In the genomic region with DNA sequence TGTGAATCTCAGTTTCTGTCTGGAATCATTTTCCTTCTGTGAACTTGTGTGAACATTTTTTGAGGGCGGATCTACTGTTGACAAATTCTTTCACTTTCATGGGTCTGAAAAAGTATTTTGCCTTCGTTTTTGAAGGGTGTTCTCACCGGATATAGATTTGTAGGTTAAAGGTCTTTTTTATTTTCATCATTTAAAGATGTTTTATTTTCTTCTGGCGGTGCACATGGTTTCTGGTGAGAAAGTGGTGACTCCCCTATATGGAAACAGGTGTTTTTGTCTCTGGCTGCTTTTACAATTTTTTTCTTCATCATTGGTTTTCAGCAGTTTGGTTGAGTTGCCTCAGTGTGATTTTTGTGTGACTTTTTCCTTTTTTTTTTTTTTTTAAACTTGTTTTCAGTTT, we compare ENCODE assay signal across 16 cellular contexts.
DNase-seq lines count a peak whose midpoint lies in the region; ATAC-seq and TF ChIP-seq lines count a peak whose summit lies in the region.
"Had no signal": no experiment of that assay in that cellular context is flagged by ENCODE, and none has a peak within 500 bp of the region (broad histone marks: within the 10 kb centered on the region; RNA-seq: fewer than 3 reads in every experiment).

No MANE protein-coding gene starts in this region.

- TF ChIP-seq CTCF in GM10266 (IDR thresholded peaks at IDR 0.05; ENCODE audit: control insufficient read depth, insufficient read depth, low read depth, missing control alignments) (no peak), nephron (IDR thresholded peaks at IDR 0.05; ENCODE audit: unreplicated experiment in 3 of 3) (no peak), adrenal gland (IDR thresholded peaks at IDR 0.05) (no peak), ovary (IDR thresholded peaks at IDR 0.05) (no peak)

- H3K27ac ChIP-seq in adrenal gland: peak overlapping the region in 1 of 5 donors; percentile 15
- no peak overlapping the region for H3K27ac ChIP-seq in ovary
- H3K27ac ChIP-seq: esophagus squamous epithelium, HL-60, PC-9, upper lobe of left lung had no signal

- peaks cover 32 to 58% of the 10 kb centered on the region in 2 donors for H3K4me1 ChIP-seq in adrenal gland (replicated peaks in 1 of 2)
- H3K4me1 ChIP-seq in ovary (ENCODE audit: insufficient read depth): peaks cover 20% of the 10 kb centered on the region

- H3K27me3 Mint-ChIP-seq in nephron (ENCODE audit: low read depth): no peaks in the 10 kb centered on the region

- TF ChIP-seq EP300 in ovary (IDR thresholded peaks at IDR 0.05): no peak

- TF ChIP-seq POLR2A in adrenal gland (IDR thresholded peaks at IDR 0.05): no peak
- TF ChIP-seq POLR2A in ovary (IDR thresholded peaks at IDR 0.05): no peak

- intact Hi-C loops in adrenal gland (cut with DNase I) (no loop called here), ovary (cut with DNase I) (no loop called here)

- H3K4me3 ChIP-seq in adrenal gland (no peak overlapping the region), ovary (no peak overlapping the region)
- H3K4me3 ChIP-seq: esophagus squamous epithelium, PC-9, upper lobe of left lung had no signal

- peak overlapping the region; percentile 4 to 16 for H3K27ac Mint-ChIP-seq in activated naive CD4-positive, alpha-beta T cell treated with anti-CD3 and anti-CD28 coated beads, Interleukin-2, amount 50 U/mL, for 72 hours
- H3K27ac Mint-ChIP-seq in nephron: peak overlapping the region; percentile 8 to 50 (median 46)

- no peak overlapping the region for H3K4me3 Mint-ChIP-seq in nephron

- peaks cover 0 to 3% (median 0%) of the 10 kb centered on the region in 3 donors for H3K9me3 ChIP-seq in adrenal gland (replicated peaks in 1 of 3)
- no peaks in the 10 kb centered on the region for H3K9me3 ChIP-seq in ovary
- H3K9me3 ChIP-seq: esophagus squamous epithelium, upper lobe of left lung had no signal

- peaks cover 71% of the 10 kb centered on the region for H3K4me1 Mint-ChIP-seq in nephron

- ATAC-seq in HG03159 (IDR thresholded peaks at IDR 0.05; ENCODE audit: unreplicated experiment): peak; percentile 42
- peak; percentile 28 to 55 for ATAC-seq in activated naive CD4-positive, alpha-beta T cell treated with anti-CD3 and anti-CD28 coated beads, Interleukin-2, amount 50 U/mL, for 72 hours
- ATAC-seq: HCT116 had no signal

- H3K9me3 Mint-ChIP-seq in activated naive CD4-positive, alpha-beta T cell treated with anti-CD3 and anti-CD28 coated beads, Interleukin-2, amount 50 U/mL, for 72 hours: no peaks in the 10 kb centered on the region
- no peaks in the 10 kb centered on the region for H3K9me3 Mint-ChIP-seq in nephron

- H3K27me3 ChIP-seq in adrenal gland (no peaks in the 10 kb centered on the region), ovary (no peaks in the 10 kb centered on the region)
- H3K27me3 ChIP-seq: esophagus squamous epithelium, upper lobe of left lung had no signal

- 37 to 43% (median 40%) methylated on average over 4 of the region's 4 CpGs for WGBS in adrenal gland, 4 donors
- 8 to 21% (median 13%) methylated on average over 4 of the region's 4 CpGs for WGBS in ovary, 3 donors

- no peaks in the 10 kb centered on the region for H3K36me3 ChIP-seq in adrenal gland (replicated peaks in 1 of 2)
- no peaks in the 10 kb centered on the region for H3K36me3 ChIP-seq in ovary
- H3K36me3 ChIP-seq: upper lobe of left lung had no signal

- H3K36me3 Mint-ChIP-seq in activated naive CD4-positive, alpha-beta T cell treated with anti-CD3 and anti-CD28 coated beads, Interleukin-2, amount 50 U/mL, for 72 hours: no peaks in the 10 kb centered on the region
- peaks cover 6% of the 10 kb centered on the region for H3K36me3 Mint-ChIP-seq in nephron (ENCODE audit: low read depth)

- DNase-seq in GM10266 (ENCODE audit: extremely low spot score) (peak; percentile 37), adrenal gland (no peak), ovary (no peak), NCI-H1930 (lab: John Stamatoyannopoulos, UW) (no peak), cerebellum (ENCODE audit: low spot score) (no peak)
- no peak for DNase-seq in activated naive CD4-positive, alpha-beta T cell treated with anti-CD3 and anti-CD28 coated beads, Interleukin-2, amount 50 U/mL, for 72 hours (ENCODE audit: low spot score in 2 of 2)
- DNase-seq: aorta, DMS53, esophagus squamous epithelium, NCI-H1694 treated with DMSO at 0.1 percent for 48 hours, PC-9, upper lobe of left lung had no signal
